Comparison of ENCODE assay signal across 26 cellular contexts in genomic region chrY:7860781-7861614, GRCh38.
"Had no signal": no experiment of that assay in that cellular context is flagged by ENCODE, and none has a peak within 500 bp of the region (broad histone marks: within the 10 kb centered on the region; RNA-seq: fewer than 3 reads in every experiment).

No MANE protein-coding gene starts in this region.

- H3K4me1 Mint-ChIP-seq: activated CD4-positive, alpha-beta T cell treated with anti-CD3 and anti-CD28 coated beads, Interleukin-2, amount 10 ng/mL, durations not matched to agents 7 days and 5 days; activated naive CD4-positive, alpha-beta T cell treated with anti-CD3 and anti-CD28 coated beads, Interleukin-2, amount 50 U/mL, for 24 hours; activated naive CD8-positive, alpha-beta T cell treated with anti-CD3 and anti-CD28 coated beads for 36 hours; activated naive CD8-positive, alpha-beta T cell treated with anti-CD3 and anti-CD28 coated beads, Interleukin-2, amount 50 U/mL, for 24 hours had no signal

- H3K27me3 ChIP-seq: adrenal gland, body of pancreas had no signal

- H3K27ac ChIP-seq: adrenal gland, body of pancreas, coronary artery, epithelial cell of prostate had no signal

- H3K36me3 Mint-ChIP-seq: activated naive CD4-positive, alpha-beta T cell treated with anti-CD3 and anti-CD28 coated beads, Interleukin-2, amount 50 U/mL, for 24 hours; activated naive CD8-positive, alpha-beta T cell treated with anti-CD3 and anti-CD28 coated beads for 36 hours had no signal

- H3K27ac Mint-ChIP-seq: activated CD4-positive, alpha-beta T cell treated with anti-CD3 and anti-CD28 coated beads, Interleukin-2, amount 10 ng/mL, durations not matched to agents 7 days and 5 days; activated CD8-positive, alpha-beta T cell treated with anti-CD3 and anti-CD28 coated beads for 36 hours; activated naive CD4-positive, alpha-beta T cell treated with anti-CD3 and anti-CD28 coated beads for 36 hours; activated naive CD4-positive, alpha-beta T cell treated with anti-CD3 and anti-CD28 coated beads, Interleukin-2, amount 50 U/mL, for 24 hours; activated naive CD8-positive, alpha-beta T cell treated with anti-CD3 and anti-CD28 coated beads for 36 hours; activated naive CD8-positive, alpha-beta T cell treated with anti-CD3 and anti-CD28 coated beads, Interleukin-2, amount 50 U/mL, for 24 hours; activated T-helper 2 cell treated with anti-CD3 and anti-CD28 coated beads, Interferon-gamma antibody, Interleukin-2, Interleukin-4, amounts not matched to agents 10 μg/mL and 5 μg/mL and 100 μg/mL, durations not matched to agents 14 hours and 24 hours and 36 hours had no signal

- H3K9me3 Mint-ChIP-seq: activated CD4-positive, alpha-beta T cell treated with anti-CD3 and anti-CD28 coated beads, Interleukin-2, amount 10 ng/mL, durations not matched to agents 7 days and 5 days; activated CD8-positive, alpha-beta T cell treated with anti-CD3 and anti-CD28 coated beads for 36 hours; activated naive CD4-positive, alpha-beta T cell treated with anti-CD3 and anti-CD28 coated beads for 36 hours; activated naive CD4-positive, alpha-beta T cell treated with anti-CD3 and anti-CD28 coated beads, Interleukin-2, amount 50 U/mL, for 24 hours; activated naive CD8-positive, alpha-beta T cell treated with anti-CD3 and anti-CD28 coated beads for 36 hours; activated naive CD8-positive, alpha-beta T cell treated with anti-CD3 and anti-CD28 coated beads, Interleukin-2, amount 50 U/mL, for 24 hours; activated T-cell treated with anti-CD3 and anti-CD28 coated beads, Interleukin-2, amount 50 U/mL, for 4 hours; activated T-helper 2 cell treated with anti-CD3 and anti-CD28 coated beads, Interferon-gamma antibody, Interleukin-2, Interleukin-4, amounts not matched to agents 10 μg/mL and 5 μg/mL and 100 μg/mL, durations not matched to agents 14 hours and 24 hours and 36 hours had no signal

- DNase-seq: activated CD4-positive, alpha-beta T cell treated with anti-CD3 and anti-CD28 coated beads for 4 hours; activated CD4-positive, alpha-beta T cell treated with anti-CD3 and anti-CD28 coated beads, Interleukin-2, amount 10 ng/mL, durations not matched to agents 7 days and 5 days; activated CD4-positive, alpha-beta T cell treated with anti-CD3 and anti-CD28 coated beads, Interleukin-2, amount 50 U/mL, for 48 hours; activated CD4-positive, CD25-positive, alpha-beta regulatory T cell; activated CD4-positive, CD25-positive, alpha-beta regulatory T cell treated with anti-CD3 and anti-CD28 coated beads, Interleukin-2, amount 50 U/mL, for 72 hours; activated CD8-positive, alpha-beta memory T cell treated with anti-CD3 and anti-CD28 coated beads for 24 hours; activated CD8-positive, alpha-beta T cell treated with anti-CD3 and anti-CD28 coated beads for 36 hours; activated effector memory CD4-positive, alpha-beta T cell treated with anti-CD3 and anti-CD28 coated beads, Interleukin-2, amount 50 U/mL, for 16 hours; activated naive CD4-positive, alpha-beta T cell treated with anti-CD3 and anti-CD28 coated beads for 36 hours; activated naive CD8-positive, alpha-beta T cell treated with anti-CD3 and anti-CD28 coated beads for 36 hours; activated naive CD8-positive, alpha-beta T cell treated with anti-CD3 and anti-CD28 coated beads, Interleukin-2, amount 50 U/mL, for 24 hours; activated T-cell treated with anti-CD3 and anti-CD28 coated beads, Interleukin-2, amount 50 U/mL, for 4 hours; adrenal gland; amygdala; aorta; body of pancreas; caudate nucleus; cerebellar nuclear complex; dermis blood vessel endothelial cell; effector CD8-positive, alpha-beta T cell; foreskin fibroblast; head of caudate nucleus had no signal

- H3K9me3 ChIP-seq: adrenal gland, body of pancreas had no signal

- H3K4me1 ChIP-seq: adrenal gland, body of pancreas had no signal

- H3K27me3 Mint-ChIP-seq: activated CD4-positive, alpha-beta T cell treated with anti-CD3 and anti-CD28 coated beads, Interleukin-2, amount 10 ng/mL, durations not matched to agents 7 days and 5 days; activated CD8-positive, alpha-beta T cell treated with anti-CD3 and anti-CD28 coated beads for 36 hours; activated naive CD4-positive, alpha-beta T cell treated with anti-CD3 and anti-CD28 coated beads, Interleukin-2, amount 50 U/mL, for 24 hours; activated naive CD8-positive, alpha-beta T cell treated with anti-CD3 and anti-CD28 coated beads for 36 hours; activated naive CD8-positive, alpha-beta T cell treated with anti-CD3 and anti-CD28 coated beads, Interleukin-2, amount 50 U/mL, for 24 hours had no signal

- H3K4me3 Mint-ChIP-seq: activated CD4-positive, alpha-beta T cell treated with anti-CD3 and anti-CD28 coated beads, Interleukin-2, amount 10 ng/mL, durations not matched to agents 7 days and 5 days; activated CD8-positive, alpha-beta T cell treated with anti-CD3 and anti-CD28 coated beads for 36 hours; activated naive CD4-positive, alpha-beta T cell treated with anti-CD3 and anti-CD28 coated beads for 36 hours; activated naive CD4-positive, alpha-beta T cell treated with anti-CD3 and anti-CD28 coated beads, Interleukin-2, amount 50 U/mL, for 24 hours; activated naive CD8-positive, alpha-beta T cell treated with anti-CD3 and anti-CD28 coated beads for 36 hours; activated naive CD8-positive, alpha-beta T cell treated with anti-CD3 and anti-CD28 coated beads, Interleukin-2, amount 50 U/mL, for 24 hours; activated T-cell treated with anti-CD3 and anti-CD28 coated beads, Interleukin-2, amount 50 U/mL, for 4 hours had no signal

- H3K36me3 ChIP-seq: adrenal gland had no signal

- H3K4me3 ChIP-seq: adrenal gland, body of pancreas, coronary artery had no signal

- ATAC-seq: activated CD8-positive, alpha-beta T cell treated with anti-CD3 and anti-CD28 coated beads for 36 hours; activated naive CD8-positive, alpha-beta T cell treated with anti-CD3 and anti-CD28 coated beads, Interleukin-2, amount 50 U/mL, for 24 hours; body of pancreas had no signal
